8 cellular contexts compared by ENCODE assay signal in the genomic region with DNA sequence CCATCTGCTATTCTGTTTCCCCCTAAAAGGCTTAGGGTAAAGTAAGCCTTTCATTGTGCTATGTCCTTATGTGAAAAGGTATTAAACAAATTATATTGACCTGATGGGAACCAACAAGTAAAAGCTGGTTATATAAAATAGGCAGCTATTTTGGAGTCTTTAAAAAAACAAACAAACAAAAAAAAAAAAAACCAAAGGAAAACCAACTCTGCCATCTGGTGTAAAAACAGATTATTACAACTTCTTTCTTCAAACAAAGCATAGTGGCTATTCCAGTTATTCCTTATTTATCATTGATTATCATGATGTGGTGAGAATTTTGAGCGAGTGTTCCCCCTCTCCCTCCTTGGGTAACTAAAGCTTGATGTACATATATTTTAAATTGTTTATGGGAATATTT.
DNase-seq lines count a peak whose midpoint lies in the region; ATAC-seq and TF ChIP-seq lines count a peak whose summit lies in the region.

No MANE protein-coding gene starts in this region.

- WGBS in neuronal stem cell (ENCODE audit: extremely low coverage in 2 of 2, insufficient read length in 2 of 2, insufficient replicate concordance in 1 of 2), 2 donors, result no CpG with 5 or more reads among the region's 1 CpG

- DNase-seq in DMS53 treated with DMSO at 0.1 percent for 48 hours (lab: John Stamatoyannopoulos, UW; ENCODE audit: unreplicated experiment) (peak; percentile 54), LNCaP clone FGC (ENCODE audit: low read depth) (peak; percentile 10), chondrocyte (ENCODE audit: low spot score) (no peak), neuronal stem cell (ENCODE audit: low spot score) (peak; percentile 8), islet precursor cell (no peak)
- no peak for DNase-seq in stimulated activated naive CD4-positive, alpha-beta T cell treated with Interleukin-2 at 50 U/mL for 16 hours (lab: John Stamatoyannopoulos, UW)

- ATAC-seq in HG02642 (IDR thresholded peaks at IDR 0.05; ENCODE audit: poor library complexity, unreplicated experiment) (no peak), GM21786 (IDR thresholded peaks at IDR 0.05; ENCODE audit: unreplicated experiment) (no peak)

- H3K4ac ChIP-seq in neuronal stem cell (ENCODE audit: low read length), result no peak overlapping the region

- H3K4me3 ChIP-seq in LNCaP clone FGC (ENCODE audit: low read depth, low read length), result no peak overlapping the region
- H3K4me3 ChIP-seq in neuronal stem cell (ENCODE audit: low read length in 2 of 2), result no peak overlapping the region

- no peaks in the 10 kb centered on the region for H3K4me1 ChIP-seq in neuronal stem cell (ENCODE audit: control insufficient read depth in 2 of 2, insufficient read depth in 1 of 2, low read depth in 1 of 2, low read length in 2 of 2)

- H3K79me1 ChIP-seq in neuronal stem cell (ENCODE audit: low read depth, low read length), result no peaks in the 10 kb centered on the region

- H2BK15ac ChIP-seq in neuronal stem cell (ENCODE audit: low read length), result no peak overlapping the region

- H3K36me3 Mint-ChIP-seq in chondrocyte (ENCODE audit: low read depth), result no peaks in the 10 kb centered on the region

- H3K18ac ChIP-seq in neuronal stem cell (ENCODE audit: low read length), result no peak overlapping the region

- H3K14ac ChIP-seq in neuronal stem cell (ENCODE audit: low read length), result no peak overlapping the region

- H3K4me3 Mint-ChIP-seq in chondrocyte (ENCODE audit: unreplicated experiment), result no peak overlapping the region

- no peak overlapping the region for H3K4me2 ChIP-seq in neuronal stem cell (ENCODE audit: insufficient read depth, low read length, poor library complexity, severe bottlenecking)

- no peaks in the 10 kb centered on the region for H3K9me3 Mint-ChIP-seq in chondrocyte (ENCODE audit: low read depth)

- H2BK5ac ChIP-seq in neuronal stem cell (ENCODE audit: low read length), result no peak overlapping the region

- no peaks in the 10 kb centered on the region for H3K27me3 ChIP-seq in neuronal stem cell (ENCODE audit: control insufficient read depth in 3 of 3, insufficient read depth in 3 of 3, low read depth in 1 of 3, low read length in 3 of 3)

- peaks cover 5% of the 10 kb centered on the region for H3K27me3 Mint-ChIP-seq in chondrocyte (ENCODE audit: low read depth)

- peaks cover 0 to 7% of the 10 kb centered on the region in 2 donors for H3K9me3 ChIP-seq in neuronal stem cell (replicated peaks in 1 of 2; ENCODE audit: control insufficient read depth in 2 of 2, insufficient read depth in 1 of 2, low read depth in 1 of 2, low read length in 2 of 2)

- no peaks in the 10 kb centered on the region for H3K36me3 ChIP-seq in neuronal stem cell (replicated peaks in 1 of 2; ENCODE audit: control insufficient read depth in 2 of 2, insufficient read depth in 2 of 2, low read length in 2 of 2)

- no peak overlapping the region for H4K91ac ChIP-seq in neuronal stem cell (ENCODE audit: low read depth, low read length, poor library complexity)

- H3K4me1 Mint-ChIP-seq in chondrocyte (ENCODE audit: low read depth), result peaks cover 27% of the 10 kb centered on the region

- TF ChIP-seq CTCF in LNCaP clone FGC (IDR thresholded peaks at IDR 0.05; ENCODE audit: control insufficient read depth, extremely low read depth, insufficient read depth) (peak; percentile 42), chondrocyte (IDR thresholded peaks at IDR 0.05) (peak; percentile 94)

- H2BK120ac ChIP-seq in neuronal stem cell (ENCODE audit: low read depth, low read length), result no peak overlapping the region

- H3K9ac ChIP-seq in neuronal stem cell (ENCODE audit: low read depth, low read length, poor library complexity), result no peak overlapping the region

- H3K27ac ChIP-seq in neuronal stem cell (replicated peaks; ENCODE audit: low read length), result no peak overlapping the region

- H4K8ac ChIP-seq in neuronal stem cell (ENCODE audit: low read depth, low read length), result no peak overlapping the region

- no peak overlapping the region for H2AK5ac ChIP-seq in neuronal stem cell (ENCODE audit: low read depth, low read length)

- no peak overlapping the region for H2AFZ ChIP-seq in neuronal stem cell (ENCODE audit: low read length)

- no peak overlapping the region for H3K23ac ChIP-seq in neuronal stem cell (ENCODE audit: low read depth, low read length, poor library complexity)

- no peak overlapping the region for H2BK12ac ChIP-seq in neuronal stem cell (ENCODE audit: low read length)

- H3K27ac Mint-ChIP-seq in chondrocyte (ENCODE audit: unreplicated experiment), result no peak overlapping the region

Comparison
In these comparisons a context has a peak if more than half of its experiments do, and no peak if none do; other contexts are left out.
1. DNase-seq: peak in DMS53 treated with DMSO at 0.1 percent for 48 hours (single experiment), LNCaP clone FGC (single experiment) and neuronal stem cell (single experiment); none in chondrocyte (single experiment), islet precursor cell (single experiment) and stimulated activated naive CD4-positive, alpha-beta T cell treated with Interleukin-2 at 50 U/mL for 16 hours (single experiment).